Comparison of ENCODE assay signal across 8 cellular contexts in genomic region chr3:123586131-123586530, GRCh38. TPM values are rescaled to one million over a fixed set of nuclear protein-coding genes. Genes with fewer than 3 reads are reported as not detected.
DNase-seq lines count a peak whose midpoint lies in the region; ATAC-seq, FAIRE-seq and TF ChIP-seq lines count a peak whose summit lies in the region.

No MANE protein-coding gene starts in this region.

- H3K27me3 ChIP-seq in MM.1S (replicated peaks; ENCODE audit: insufficient read depth, low read length) (no peaks in the 10 kb centered on the region), astrocyte (ENCODE audit: insufficient read depth, low read length) (no peaks in the 10 kb centered on the region)

- H3K4me2 ChIP-seq in MM.1S (ENCODE audit: low read depth, low read length) (peak overlapping the region; percentile 59), astrocyte (ENCODE audit: low read length) (peak overlapping the region; percentile 89)

- H3K27ac ChIP-seq in MM.1S (ENCODE audit: low read length) (no peak overlapping the region), astrocyte (ENCODE audit: low read depth, low read length) (peak overlapping the region; percentile 94)

- H3K9ac ChIP-seq in MM.1S (ENCODE audit: low read length) = peak overlapping the region; percentile 74; the same call in 1 of the 2 replicates
- peak overlapping the region; percentile 88 for H3K9ac ChIP-seq in astrocyte (ENCODE audit: low read length)

- H3K36me3 ChIP-seq in MM.1S (replicated peaks; ENCODE audit: insufficient read depth, low read length) (0 out of 2 replicates have a peak, but pooled peaks cover 3% of the 10 kb centered on the region), astrocyte (ENCODE audit: insufficient read depth, low read length) (peaks cover 7% of the 10 kb centered on the region)

- peaks cover 17% of the 10 kb centered on the region for H3K36me3 Mint-ChIP-seq in astrocyte (ENCODE audit: low read depth, unreplicated experiment)

- no peak overlapping the region for H3K27ac Mint-ChIP-seq in astrocyte (ENCODE audit: unreplicated experiment)

- DNase-seq in DMS53 treated with DMSO at 0.1 percent for 48 hours (lab: John Stamatoyannopoulos, UW; ENCODE audit: unreplicated experiment) = peak; percentile 36
- DNase-seq in MM.1S = peak; percentile 12
- peak; percentile 61 for DNase-seq in RPMI7951 (ENCODE audit: low read depth)
- DNase-seq in astrocyte (ENCODE audit: low read depth) = peak; percentile 54
- DNase-seq in islet precursor cell = peak; percentile 90
- DNase-seq in stimulated activated CD4-positive, alpha-beta T cell treated with anti-CD3 and anti-CD28 coated beads, Interleukin-2, amount 100 ng/mL, for 24 hours = peak; percentile 53 to 55

- H3K4me3 Mint-ChIP-seq in astrocyte (ENCODE audit: unreplicated experiment) = no peak overlapping the region

- H3K79me2 ChIP-seq in MM.1S (ENCODE audit: low read length) (peaks cover 25% of the 10 kb centered on the region), astrocyte (ENCODE audit: insufficient read depth, low read length) (peaks cover 38% of the 10 kb centered on the region)

- FAIRE-seq in astrocyte (lab: Jason Lieb, UNC) = no peak

- H3K9me2 ChIP-seq in MM.1S (replicated peaks; ENCODE audit: insufficient read depth, low read length) = no peaks in the 10 kb centered on the region

- peaks cover 2% of the 10 kb centered on the region for H3K4me1 Mint-ChIP-seq in astrocyte (ENCODE audit: low read depth, unreplicated experiment)

- no peaks in the 10 kb centered on the region for H3F3A ChIP-seq in MM.1S (ENCODE audit: insufficient read depth, low read length)

- H3K4me3 ChIP-seq in MM.1S (ENCODE audit: low read length) (peak overlapping the region; percentile 80), astrocyte (ENCODE audit: insufficient read depth, low read depth, low read length) (peak overlapping the region; percentile 85)

- H2AFZ ChIP-seq in MM.1S (ENCODE audit: low read length) = peak overlapping the region; percentile 97
- peak overlapping the region; percentile 92 for H2AFZ ChIP-seq in astrocyte (ENCODE audit: low read depth, low read length)

- H3K9me3 ChIP-seq in MM.1S (replicated peaks; ENCODE audit: insufficient read depth, low read length) (no peaks in the 10 kb centered on the region), astrocyte (ENCODE audit: insufficient read depth, low read depth, low read length) (peaks cover 8% of the 10 kb centered on the region)

- H3K9me3 Mint-ChIP-seq in astrocyte (ENCODE audit: unreplicated experiment) = peaks cover 9% of the 10 kb centered on the region

- no peaks in the 10 kb centered on the region for H3K27me3 Mint-ChIP-seq in astrocyte (ENCODE audit: low read depth, unreplicated experiment)

- ATAC-seq in GM19463 (IDR thresholded peaks at IDR 0.05; ENCODE audit: unreplicated experiment) = no peak
- no peak for ATAC-seq in GM21825 (IDR thresholded peaks at IDR 0.05; ENCODE audit: unreplicated experiment)

- no peaks in the 10 kb centered on the region for H4K20me1 ChIP-seq in MM.1S (ENCODE audit: insufficient read depth, low read length)
- peaks cover 23% of the 10 kb centered on the region for H4K20me1 ChIP-seq in astrocyte (ENCODE audit: insufficient read depth, low read length)

- H3K4me1 ChIP-seq in MM.1S (ENCODE audit: low read length) = peaks cover 14% of the 10 kb centered on the region
- peaks cover 23% of the 10 kb centered on the region for H3K4me1 ChIP-seq in astrocyte (ENCODE audit: insufficient read depth, low read length)

- no peak for TF ChIP-seq CTCF in MM.1S (IDR thresholded peaks at IDR 0.05; ENCODE audit: low read length)
- no peak for TF ChIP-seq CTCF in astrocyte (IDR thresholded peaks at IDR 0.05; ENCODE audit: insufficient read depth, low read depth, low read length)

RNA-seq across cellular contexts. Expression of gene HACD2, which starts 1.3 kb away (rescaled TPM):
- 34.0 and 36.6 TPM in 2 replicates for total RNA-seq in RPMI7951 (2014; rRNA removed; shearing (Covaris generic))
- 31.4 and 34.3 TPM in 2 replicates for total RNA-seq in astrocyte

Comparison
In these comparisons a context has a peak if more than half of its experiments do, and no peak if none do; other contexts are left out.
1. DNase-seq: peak in every context shown above with its lines; median percentile 90 in islet precursor cell; 61 in RPMI7951; 54 in astrocyte; 54 in stimulated activated CD4-positive, alpha-beta T cell treated with anti-CD3 and anti-CD28 coated beads, Interleukin-2, amount 100 ng/mL, for 24 hours; 36 in DMS53 treated with DMSO at 0.1 percent for 48 hours; 12 in MM.1S.